ENCODE assay signal across 14 cellular contexts in the genomic region with DNA sequence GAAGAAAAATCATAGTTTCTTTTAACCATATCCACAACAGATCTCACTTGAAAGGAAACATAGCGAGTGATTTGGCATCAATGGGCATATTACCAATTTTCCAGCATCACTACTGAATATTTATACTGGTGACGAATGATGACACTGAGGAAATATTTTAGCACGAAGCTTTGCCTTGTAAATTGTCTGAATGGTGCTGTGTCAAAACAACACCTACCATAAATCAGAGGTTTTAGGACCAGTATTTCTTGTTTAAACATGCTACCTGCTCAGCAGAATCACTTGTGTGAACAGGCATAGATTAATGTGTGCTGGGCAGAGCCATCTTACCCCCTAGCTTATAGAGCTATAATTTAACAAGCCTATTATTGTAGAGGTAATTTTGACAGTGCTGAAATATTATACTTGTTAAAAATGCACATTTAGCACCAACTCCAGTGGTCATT.
DNase-seq lines count a peak whose midpoint lies in the region; ATAC-seq and TF ChIP-seq lines count a peak whose summit lies in the region.
"Had no signal": no experiment of that assay in that cellular context is flagged by ENCODE, and none has a peak within 500 bp of the region (broad histone marks: within the 10 kb centered on the region; RNA-seq: fewer than 3 reads in every experiment).

No MANE protein-coding gene starts in this region.

- H3K4me3 ChIP-seq in HEK293 (ENCODE audit: low read depth, low read length) (no peak overlapping the region), ascending aorta (no peak overlapping the region)

- intact Hi-C loops in ascending aorta (cut with DNase I) = no loop called here

- no peaks in the 10 kb centered on the region for H3K27me3 ChIP-seq in ascending aorta

- H3K4me3 Mint-ChIP-seq in progenitor cell of endocrine pancreas (ENCODE audit: low read depth) = no peak overlapping the region
- H3K4me3 Mint-ChIP-seq: activated CD4-positive, alpha-beta memory T cell treated with anti-CD3 and anti-CD28 coated beads, Interleukin-2, amount 10 ng/mL, durations not matched to agents 7 days and 5 days; naive thymus-derived CD8-positive, alpha-beta T cell had no signal

- H3K27ac Mint-ChIP-seq in progenitor cell of endocrine pancreas = peak overlapping the region; percentile 56
- H3K27ac Mint-ChIP-seq: activated CD4-positive, alpha-beta memory T cell treated with anti-CD3 and anti-CD28 coated beads, Interleukin-2, amount 10 ng/mL, durations not matched to agents 7 days and 5 days; activated naive CD4-positive, alpha-beta T cell treated with anti-CD3 and anti-CD28 coated beads, Interleukin-2, amount 50 U/mL, for 72 hours had no signal

- H3K27ac ChIP-seq in HEK293 (ENCODE audit: extremely low read depth, low read depth, low read length) = no peak overlapping the region
- H3K27ac ChIP-seq in ascending aorta = no peak overlapping the region

- peaks cover 43% of the 10 kb centered on the region for H3K4me1 Mint-ChIP-seq in progenitor cell of endocrine pancreas (ENCODE audit: low read depth)
- H3K4me1 Mint-ChIP-seq: naive thymus-derived CD8-positive, alpha-beta T cell had no signal

- H3K36me3 ChIP-seq in HEK293 (ENCODE audit: control insufficient read depth in 2 of 2, insufficient read depth in 1 of 2, low read length in 2 of 2) (no peaks in the 10 kb centered on the region), ascending aorta (no peaks in the 10 kb centered on the region)

- CTCF ChIA-PET in HEK293 (lab: Yijun Ruan, JAX) = interaction anchor here (0.6 kb wide), 2 partner anchors 377 to 950 kb away, joined by 3 read pairs; no protein-coding TSS in a partner anchor

- TF ChIP-seq CTCF in HEK293 (tag by site-specific recombination; IDR thresholded peaks at IDR 0.05) (no peak), progenitor cell of endocrine pancreas (IDR thresholded peaks at IDR 0.05; ENCODE audit: unreplicated experiment) (no peak), ascending aorta (IDR thresholded peaks at IDR 0.05) (no peak)

- no peak for ATAC-seq in HG02840 (IDR thresholded peaks at IDR 0.05; ENCODE audit: low FRiP score, unreplicated experiment)
- ATAC-seq: activated naive CD4-positive, alpha-beta T cell treated with anti-CD3 and anti-CD28 coated beads, Interleukin-2, amount 50 U/mL, for 72 hours; naive thymus-derived CD8-positive, alpha-beta T cell had no signal

- H3K27me3 Mint-ChIP-seq in progenitor cell of endocrine pancreas = no peaks in the 10 kb centered on the region
- H3K27me3 Mint-ChIP-seq: activated CD4-positive, alpha-beta memory T cell treated with anti-CD3 and anti-CD28 coated beads, Interleukin-2, amount 10 ng/mL, durations not matched to agents 7 days and 5 days; naive thymus-derived CD8-positive, alpha-beta T cell had no signal

- no peaks in the 10 kb centered on the region for H3K9me3 ChIP-seq in HEK293 (ENCODE audit: control insufficient read depth, insufficient read depth, low read depth, low read length)
- H3K9me3 ChIP-seq in ascending aorta = no peaks in the 10 kb centered on the region
- H3K9me3 ChIP-seq: Caco-2 had no signal

- H3K36me3 Mint-ChIP-seq in progenitor cell of endocrine pancreas (ENCODE audit: insufficient read depth) = no peaks in the 10 kb centered on the region

- POLR2A ChIA-PET in HEK293 (lab: Yijun Ruan, JAX) = no interaction called here

- peaks cover 8% of the 10 kb centered on the region for H3K4me1 ChIP-seq in HEK293 (ENCODE audit: control insufficient read depth, insufficient read depth, low read length)
- H3K4me1 ChIP-seq in ascending aorta = no peaks in the 10 kb centered on the region

- H3K9me3 Mint-ChIP-seq in progenitor cell of endocrine pancreas (ENCODE audit: low read depth) = no peaks in the 10 kb centered on the region
- H3K9me3 Mint-ChIP-seq: activated CD4-positive, alpha-beta memory T cell treated with anti-CD3 and anti-CD28 coated beads, Interleukin-2, amount 10 ng/mL, durations not matched to agents 7 days and 5 days; activated naive CD4-positive, alpha-beta T cell treated with anti-CD3 and anti-CD28 coated beads, Interleukin-2, amount 50 U/mL, for 72 hours; naive thymus-derived CD8-positive, alpha-beta T cell had no signal

- DNase-seq in NCI-H345 (lab: John Stamatoyannopoulos, UW) (peak; percentile 60), dermis blood vessel endothelial cell (peak; percentile 73), progenitor cell of endocrine pancreas (ENCODE audit: low spot score, unreplicated experiment) (no peak), ascending aorta (ENCODE audit: low spot score in 2 of 2) (no peak), cortex of kidney (lab: John Stamatoyannopoulos, UW) (no peak), NCI-H2029 (lab: John Stamatoyannopoulos, UW) (no peak)
- DNase-seq: activated CD4-positive, alpha-beta memory T cell treated with anti-CD3 and anti-CD28 coated beads, Interleukin-2, amount 10 ng/mL, durations not matched to agents 7 days and 5 days; Caco-2; naive thymus-derived CD8-positive, alpha-beta T cell; NCI-H2171; substantia nigra had no signal

TF ChIP-seq in HEK293, 187 proteins besides CTCF, POLR2A, EP300 and RAD21:
- TF ChIP-seq YY1 (tag by site-specific recombination; IDR thresholded peaks at IDR 0.05) = peak; percentile 21; the same call in 1 of the 2 replicates
- TF ChIP-seq ZNF239 (tag by site-specific recombination; IDR thresholded peaks at IDR 0.05) = no peak
- TF ChIP-seq ZNF76 (tag by site-specific recombination; IDR thresholded peaks at IDR 0.05; ENCODE audit: borderline replicate concordance, low read depth) = no peak
- peak; percentile 70 for TF ChIP-seq FEZF1 (tag by site-specific recombination; IDR thresholded peaks at IDR 0.05)
- no peak for TF ChIP-seq SP3 (tag by site-specific recombination; IDR thresholded peaks at IDR 0.05)
- TF ChIP-seq, protein P1, sequence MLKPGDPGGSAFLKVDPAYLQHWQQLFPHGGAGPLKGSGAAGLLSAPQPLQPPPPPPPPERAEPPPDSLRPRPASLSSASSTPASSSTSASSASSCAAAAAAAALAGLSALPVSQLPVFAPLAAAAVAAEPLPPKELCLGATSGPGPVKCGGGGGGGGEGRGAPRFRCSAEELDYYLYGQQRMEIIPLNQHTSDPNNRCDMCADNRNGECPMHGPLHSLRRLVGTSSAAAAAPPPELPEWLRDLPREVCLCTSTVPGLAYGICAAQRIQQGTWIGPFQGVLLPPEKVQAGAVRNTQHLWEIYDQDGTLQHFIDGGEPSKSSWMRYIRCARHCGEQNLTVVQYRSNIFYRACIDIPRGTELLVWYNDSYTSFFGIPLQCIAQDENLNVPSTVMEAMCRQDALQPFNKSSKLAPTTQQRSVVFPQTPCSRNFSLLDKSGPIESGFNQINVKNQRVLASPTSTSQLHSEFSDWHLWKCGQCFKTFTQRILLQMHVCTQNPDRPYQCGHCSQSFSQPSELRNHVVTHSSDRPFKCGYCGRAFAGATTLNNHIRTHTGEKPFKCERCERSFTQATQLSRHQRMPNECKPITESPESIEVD (tag by site-specific recombination; IDR thresholded peaks at IDR 0.05) = peak; percentile 15; the same call in 1 of the 2 replicates
- peak; percentile 86 for TF ChIP-seq SP7 (tag by site-specific recombination; IDR thresholded peaks at IDR 0.05)
- TF ChIP-seq WT1 (tag by site-specific recombination; IDR thresholded peaks at IDR 0.05) = no peak
- TF ChIP-seq, protein P2, sequence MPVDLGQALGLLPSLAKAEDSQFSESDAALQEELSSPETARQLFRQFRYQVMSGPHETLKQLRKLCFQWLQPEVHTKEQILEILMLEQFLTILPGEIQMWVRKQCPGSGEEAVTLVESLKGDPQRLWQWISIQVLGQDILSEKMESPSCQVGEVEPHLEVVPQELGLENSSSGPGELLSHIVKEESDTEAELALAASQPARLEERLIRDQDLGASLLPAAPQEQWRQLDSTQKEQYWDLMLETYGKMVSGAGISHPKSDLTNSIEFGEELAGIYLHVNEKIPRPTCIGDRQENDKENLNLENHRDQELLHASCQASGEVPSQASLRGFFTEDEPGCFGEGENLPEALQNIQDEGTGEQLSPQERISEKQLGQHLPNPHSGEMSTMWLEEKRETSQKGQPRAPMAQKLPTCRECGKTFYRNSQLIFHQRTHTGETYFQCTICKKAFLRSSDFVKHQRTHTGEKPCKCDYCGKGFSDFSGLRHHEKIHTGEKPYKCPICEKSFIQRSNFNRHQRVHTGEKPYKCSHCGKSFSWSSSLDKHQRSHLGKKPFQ (tag by site-specific recombination; IDR thresholded peaks at IDR 0.05) = peak; percentile 79
- peak; percentile 95 for TF ChIP-seq OSR2 (tag by site-specific recombination; IDR thresholded peaks at IDR 0.05)
- no peak for TF ChIP-seq ZNF501 (tag by site-specific recombination; IDR thresholded peaks at IDR 0.05)
- TF ChIP-seq ZNF843 (tag by site-specific recombination; IDR thresholded peaks at IDR 0.05) = peak; percentile 37; the same call in 1 of the 2 replicates
- no peak for TF ChIP-seq ZNF184 (tag by site-specific recombination; IDR thresholded peaks at IDR 0.05)
- peak; percentile 31; the same call in 1 of the 2 replicates for TF ChIP-seq IKZF3 (tag by site-specific recombination; IDR thresholded peaks at IDR 0.05)

Comparison
In these comparisons a context has a peak if more than half of its experiments do, and no peak if none do; other contexts are left out.
1. DNase-seq: peak in NCI-H345 (single experiment) and dermis blood vessel endothelial cell (single experiment); none in progenitor cell of endocrine pancreas (single experiment), ascending aorta (0 of 2), cortex of kidney (single experiment) and NCI-H2029 (single experiment).